1 cellular context compared by ENCODE assay signal in genomic region chr16:5071681-5072333, GRCh38.
TF ChIP-seq lines count a peak whose summit lies in the region.

Gene ALG1 (plus strand): TSS chr16:5071843. CDS start chr16:5071850, 7 bp downstream.

TF ChIP-seq in HepG2, 621 proteins besides CTCF, POLR2A, EP300 and RAD21 (continued from another document and continues in another):
- 0 out of 2 replicates have a peak, but pooled peaks have one; percentile 71 for TF ChIP-seq PBX3 (CRISPR knock-in tag; IDR thresholded peaks at IDR 0.05; ENCODE audit: borderline replicate concordance)
- 0 out of 2 replicates have a peak, but pooled peaks have one; percentile 54 for TF ChIP-seq ZBTB43 (CRISPR knock-in tag; conservative IDR thresholded peaks at IDR 0.05)
- TF ChIP-seq ZNF563 (CRISPR knock-in tag; IDR thresholded peaks at IDR 0.05): peak; percentile 86
- TF ChIP-seq ARNT (IDR thresholded peaks at IDR 0.05): no peak
- peak; percentile 80; the same call in 1 of the 2 replicates for TF ChIP-seq ZFYVE20 (CRISPR knock-in tag; IDR thresholded peaks at IDR 0.05; ENCODE audit: borderline replicate concordance, low read depth)
- no peak; the same call in 1 of the 2 replicates for TF ChIP-seq PRDM4 (CRISPR knock-in tag; IDR thresholded peaks at IDR 0.05; ENCODE audit: borderline replicate concordance)
- no peak for TF ChIP-seq ZMAT5 (CRISPR knock-in tag; IDR thresholded peaks at IDR 0.05; ENCODE audit: borderline replicate concordance, low read depth)
- TF ChIP-seq ETV5 (CRISPR knock-in tag; IDR thresholded peaks at IDR 0.05; ENCODE audit: borderline replicate concordance): peak; percentile 70; the same call in 1 of the 2 replicates
- no peak for TF ChIP-seq AHDC1 (CRISPR knock-in tag; IDR thresholded peaks at IDR 0.05; ENCODE audit: borderline replicate concordance)
- no peak for TF ChIP-seq PHB2 (IDR thresholded peaks at IDR 0.05; ENCODE audit: partially characterized antibody)
- TF ChIP-seq SIX1 (CRISPR knock-in tag; IDR thresholded peaks at IDR 0.05; ENCODE audit: borderline replicate concordance): peak; percentile 60
- TF ChIP-seq ZNF18 (CRISPR knock-in tag; IDR thresholded peaks at IDR 0.05; ENCODE audit: insufficient replicate concordance): peak; percentile 75
- TF ChIP-seq KDM5B (CRISPR knock-in tag; IDR thresholded peaks at IDR 0.05; ENCODE audit: borderline replicate concordance): peak; percentile 99
- no peak for TF ChIP-seq ZNF382 (CRISPR knock-in tag; IDR thresholded peaks at IDR 0.05; ENCODE audit: borderline replicate concordance)
- peak; percentile 45; the same call in 1 of the 2 replicates for TF ChIP-seq ZNF530 (CRISPR knock-in tag; IDR thresholded peaks at IDR 0.05; ENCODE audit: low read depth)
- no peak for TF ChIP-seq TCF7 (IDR thresholded peaks at IDR 0.05; ENCODE audit: low read depth)
- TF ChIP-seq PCBP2 (optimal IDR thresholded peaks at IDR 0.05; ENCODE audit: low read depth, low read length, poor library complexity, severe bottlenecking): no peak
- TF ChIP-seq SMARCE1 (IDR thresholded peaks at IDR 0.05; ENCODE audit: borderline replicate concordance): no peak
- TF ChIP-seq GMEB1 (CRISPR knock-in tag; IDR thresholded peaks at IDR 0.05; ENCODE audit: borderline replicate concordance): peak; percentile 83
- no peak for TF ChIP-seq MTA3 (CRISPR knock-in tag; IDR thresholded peaks at IDR 0.05)
- peak; percentile 61; the same call in 1 of the 2 replicates for TF ChIP-seq ZNF670 (CRISPR knock-in tag; IDR thresholded peaks at IDR 0.05; ENCODE audit: borderline replicate concordance)
- TF ChIP-seq AHR (CRISPR knock-in tag; IDR thresholded peaks at IDR 0.05): peak; percentile 97; the same call in 1 of the 2 replicates
- no peak; the same call in 1 of the 2 replicates for TF ChIP-seq TP53 (CRISPR knock-in tag; conservative IDR thresholded peaks at IDR 0.05)
- TF ChIP-seq NR2F1 (CRISPR knock-in tag; IDR thresholded peaks at IDR 0.05): peak in 1 of 2 experiments; percentile 63; a peak in 2 of 4 replicates
- TF ChIP-seq ZBTB46 (CRISPR knock-in tag; IDR thresholded peaks at IDR 0.05; ENCODE audit: borderline replicate concordance): no peak
- TF ChIP-seq ZNF44 (CRISPR knock-in tag; IDR thresholded peaks at IDR 0.05): peak; percentile 99
- no peak; the same call in 1 of the 2 replicates for TF ChIP-seq TSC22D2 (CRISPR knock-in tag; IDR thresholded peaks at IDR 0.05; ENCODE audit: borderline replicate concordance)
- TF ChIP-seq ZNF557 (CRISPR knock-in tag; IDR thresholded peaks at IDR 0.05): 0 out of 2 replicates have a peak, but pooled peaks have one; percentile 51
- TF ChIP-seq ZNF468 (CRISPR knock-in tag; IDR thresholded peaks at IDR 0.05): no peak; the same call in 1 of the 2 replicates
- TF ChIP-seq ZNF549 (CRISPR knock-in tag; IDR thresholded peaks at IDR 0.05): no peak; the same call in 1 of the 2 replicates
- TF ChIP-seq HOMEZ (CRISPR knock-in tag; IDR thresholded peaks at IDR 0.05; ENCODE audit: low read depth): peak; percentile 88; the same call in 1 of the 2 replicates
- peak; percentile 99 for TF ChIP-seq ZNF33B (CRISPR knock-in tag; IDR thresholded peaks at IDR 0.05)
- TF ChIP-seq DZIP1 (CRISPR knock-in tag; IDR thresholded peaks at IDR 0.05): 0 out of 2 replicates have a peak, but pooled peaks have one; percentile 91
- 0 out of 2 replicates have a peak, but pooled peaks have one; percentile 74 for TF ChIP-seq ZFP36L1 (CRISPR knock-in tag; IDR thresholded peaks at IDR 0.05)
- peak; percentile 81; the same call in 2 of the 3 replicates for TF ChIP-seq MXI1 (IDR thresholded peaks at IDR 0.05; ENCODE audit: borderline replicate concordance, low read depth, low read length)
- peak; percentile 2 for TF ChIP-seq SKI (IDR thresholded peaks at IDR 0.05; ENCODE audit: partially characterized antibody)
- TF ChIP-seq SNRNP70 (IDR thresholded peaks at IDR 0.05; ENCODE audit: low read depth, low read length): no peak
